In the genomic region with DNA sequence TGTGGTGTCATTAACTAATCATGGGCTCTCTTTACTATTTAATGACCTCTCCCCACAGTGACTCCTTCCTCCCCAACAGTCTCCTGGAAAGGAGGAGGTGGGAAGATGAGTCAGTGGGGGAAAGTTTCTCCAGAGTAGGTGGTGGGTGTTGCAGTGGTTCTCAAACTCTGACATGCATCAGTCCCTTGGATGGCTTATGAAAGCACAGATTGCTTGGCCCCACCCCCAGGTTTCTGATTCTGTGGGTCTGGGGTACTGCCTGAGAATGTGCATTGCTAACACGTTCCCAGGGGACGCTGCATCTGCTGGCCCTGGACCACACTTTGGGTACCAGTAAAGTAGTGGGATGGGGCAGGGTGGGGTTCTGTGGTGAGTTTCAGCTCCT, we compare ENCODE assay signal across 8 cellular contexts. TPM values are rescaled to one million over a fixed set of nuclear protein-coding genes. Genes with fewer than 3 reads are reported as not detected.
DNase-seq lines count a peak whose midpoint lies in the region; ATAC-seq and TF ChIP-seq lines count a peak whose summit lies in the region.

No MANE protein-coding gene starts in this region.

- no peaks in the 10 kb centered on the region for H3K9me3 Mint-ChIP-seq in activated naive CD4-positive, alpha-beta T cell treated with anti-CD3 and anti-CD28 coated beads, Interleukin-2, amount 50 U/mL, for 72 hours
- H3K9me3 Mint-ChIP-seq in natural killer cell treated with Interleukin-12 subunit alpha and Interleukin-12 subunit beta and Interleukin-15 and Interleukin-18, amount 100 ng/mL, for 72 hours: no peaks in the 10 kb centered on the region
- H3K9me3 Mint-ChIP-seq in endothelial cell (ENCODE audit: unreplicated experiment): no peaks in the 10 kb centered on the region

- peak in 1 of 2 donors; percentile 77 for DNase-seq in activated naive CD4-positive, alpha-beta T cell treated with anti-CD3 and anti-CD28 coated beads, Interleukin-2, amount 50 U/mL, for 72 hours (ENCODE audit: low spot score in 2 of 2)
- DNase-seq in natural killer cell treated with Interleukin-12 subunit alpha and Interleukin-12 subunit beta and Interleukin-15 and Interleukin-18, amount 100 ng/mL, for 72 hours (ENCODE audit: low spot score): peak; percentile 70
- no peak for DNase-seq in central memory CD4-positive, alpha-beta T cell
- DNase-seq in endothelial cell (ENCODE audit: low spot score) (no peak), superior temporal gyrus (ENCODE audit: extremely low spot score) (no peak)

- peaks cover 45 to 48% of the 10 kb centered on the region in 2 donors for H3K36me3 Mint-ChIP-seq in activated naive CD4-positive, alpha-beta T cell treated with anti-CD3 and anti-CD28 coated beads, Interleukin-2, amount 50 U/mL, for 72 hours
- no peaks in the 10 kb centered on the region for H3K36me3 Mint-ChIP-seq in natural killer cell treated with Interleukin-12 subunit alpha and Interleukin-12 subunit beta and Interleukin-15 and Interleukin-18, amount 100 ng/mL, for 72 hours
- peaks cover 4% of the 10 kb centered on the region for H3K36me3 Mint-ChIP-seq in endothelial cell (ENCODE audit: low read depth, unreplicated experiment)

- no peaks in the 10 kb centered on the region; a peak in 1 of 22 replicates for H3K36me3 ChIP-seq in BLaER1 treated with 17β-estradiol and CSF1 and Interleukin-3, amounts not matched to agents 10 nM and 100 nM

- H3K4me3 ChIP-seq in BLaER1 treated with 17β-estradiol and CSF1 and Interleukin-3, amounts not matched to agents 10 nM and 100 nM: 0 out of 20 replicates have a peak overlapping the region, but pooled peaks of 2 of the 10 experiments have one; percentile 6 to 15

- H3K9me3 ChIP-seq in BLaER1 treated with 17β-estradiol and CSF1 and Interleukin-3, amounts not matched to agents 10 nM and 100 nM (replicated peaks in 1 of 11): no peaks in the 10 kb centered on the region

- H3K27ac Mint-ChIP-seq in activated naive CD4-positive, alpha-beta T cell treated with anti-CD3 and anti-CD28 coated beads, Interleukin-2, amount 50 U/mL, for 72 hours: peak overlapping the region; percentile 97 to 99
- peak overlapping the region; percentile 89 to 95 for H3K27ac Mint-ChIP-seq in natural killer cell treated with Interleukin-12 subunit alpha and Interleukin-12 subunit beta and Interleukin-15 and Interleukin-18, amount 100 ng/mL, for 72 hours
- H3K27ac Mint-ChIP-seq in endothelial cell (ENCODE audit: unreplicated experiment): no peak overlapping the region

- TF ChIP-seq CTCF in endothelial cell (IDR thresholded peaks at IDR 0.05; ENCODE audit: unreplicated experiment): no peak

- peak; percentile 10 for ATAC-seq in HG03460 (IDR thresholded peaks at IDR 0.05; ENCODE audit: unreplicated experiment)
- ATAC-seq in activated naive CD4-positive, alpha-beta T cell treated with anti-CD3 and anti-CD28 coated beads, Interleukin-2, amount 50 U/mL, for 72 hours: peak; percentile 56 to 64
- ATAC-seq in natural killer cell treated with Interleukin-12 subunit alpha and Interleukin-12 subunit beta and Interleukin-15 and Interleukin-18, amount 100 ng/mL, for 72 hours: peak; percentile 37 to 74
- ATAC-seq in GM18519 (IDR thresholded peaks at IDR 0.05; ENCODE audit: low FRiP score, unreplicated experiment): no peak

- peaks cover 0 to 26% (median 7%) of the 10 kb centered on the region in 11 experiments; a peak in 11 of 22 replicates for H4K20me1 ChIP-seq in BLaER1 treated with 17β-estradiol and CSF1 and Interleukin-3, amounts not matched to agents 10 nM and 100 nM

- peak overlapping the region in 7 of 11 experiments; percentile 3 to 51 (median 39); a peak in 11 of 22 replicates for H3K9ac ChIP-seq in BLaER1 treated with 17β-estradiol and CSF1 and Interleukin-3, amounts not matched to agents 10 nM and 100 nM

- peaks cover 95 to 100% (median 98%) of the 10 kb centered on the region in 10 experiments for H3K4me1 ChIP-seq in BLaER1 treated with 17β-estradiol and CSF1 and Interleukin-3, amounts not matched to agents 10 nM and 100 nM

- no peaks in the 10 kb centered on the region; a peak in 1 of 22 replicates for H3K27me3 ChIP-seq in BLaER1 treated with 17β-estradiol and CSF1 and Interleukin-3, amounts not matched to agents 10 nM and 100 nM

- peaks cover 51 to 67% of the 10 kb centered on the region in 2 donors for H3K4me1 Mint-ChIP-seq in natural killer cell treated with Interleukin-12 subunit alpha and Interleukin-12 subunit beta and Interleukin-15 and Interleukin-18, amount 100 ng/mL, for 72 hours (ENCODE audit: low read depth in 2 of 2)
- H3K4me1 Mint-ChIP-seq in endothelial cell (ENCODE audit: unreplicated experiment): peaks cover 27% of the 10 kb centered on the region

- H3K27ac ChIP-seq in BLaER1 treated with 17β-estradiol and CSF1 and Interleukin-3, amounts not matched to agents 10 nM and 100 nM: peak overlapping the region in 9 of 11 experiments; percentile 43 to 96 (median 62); a peak in 18 of 22 replicates

- peak overlapping the region; percentile 84 for H3K4me3 Mint-ChIP-seq in natural killer cell treated with Interleukin-12 subunit alpha and Interleukin-12 subunit beta and Interleukin-15 and Interleukin-18, amount 100 ng/mL, for 72 hours
- no peak overlapping the region for H3K4me3 Mint-ChIP-seq in endothelial cell (ENCODE audit: unreplicated experiment)

- H3K27me3 Mint-ChIP-seq in natural killer cell treated with Interleukin-12 subunit alpha and Interleukin-12 subunit beta and Interleukin-15 and Interleukin-18, amount 100 ng/mL, for 72 hours: peaks cover 0 to 2% of the 10 kb centered on the region in 2 donors
- peaks cover 5% of the 10 kb centered on the region for H3K27me3 Mint-ChIP-seq in endothelial cell (ENCODE audit: unreplicated experiment)

- peak overlapping the region; percentile 90 to 100 (median 99) for H3K4me2 ChIP-seq in BLaER1 treated with 17β-estradiol and CSF1 and Interleukin-3, amounts not matched to agents 10 nM and 100 nM

RNA-seq across cellular contexts. Expression of a gene that starts 9.8 kb away (rescaled TPM):
- 100 to 1,000 TPM; 270 to 324 TPM for total RNA-seq in activated naive CD4-positive, alpha-beta T cell treated with anti-CD3 and anti-CD28 coated beads, Interleukin-2, amount 50 U/mL, for 72 hours
- 100 to 1,000 TPM in 1 of 2 donors, 10 to 100 TPM in 1; 39.3 to 158 TPM for total RNA-seq in natural killer cell treated with Interleukin-12 subunit alpha and Interleukin-12 subunit beta and Interleukin-15 and Interleukin-18, amount 100 ng/mL, for 72 hours
- 16.1 TPM for total RNA-seq in endothelial cell (ENCODE audit: unreplicated experiment)
